20 cellular contexts compared by ENCODE assay signal in genomic region chr2:120465012-120465700, GRCh38.
DNase-seq lines count a peak whose midpoint lies in the region; ATAC-seq, FAIRE-seq and TF ChIP-seq lines count a peak whose summit lies in the region.
"Had no signal": no experiment of that assay in that cellular context is flagged by ENCODE, and none has a peak within 500 bp of the region (broad histone marks: within the 10 kb centered on the region; RNA-seq: fewer than 3 reads in every experiment).

No MANE protein-coding gene starts in this region.

- H3K4me3 Mint-ChIP-seq in stimulated activated naive CD8-positive, alpha-beta T cell treated with anti-CD3 and anti-CD28 coated beads, Interleukin-15, amount 100 ng/mL, for 72 hours = no peak overlapping the region
- H3K4me3 Mint-ChIP-seq: CD8-positive, alpha-beta T cell had no signal

- peaks cover 9% of the 10 kb centered on the region for H3K27me3 Mint-ChIP-seq in stimulated activated naive CD8-positive, alpha-beta T cell treated with anti-CD3 and anti-CD28 coated beads, Interleukin-15, amount 100 ng/mL, for 72 hours

- H3K27me3 ChIP-seq in smooth muscle cell (ENCODE audit: low read depth) = no peaks in the 10 kb centered on the region
- H3K27me3 ChIP-seq: BLaER1 had no signal

- ATAC-seq in stimulated activated naive CD8-positive, alpha-beta T cell treated with anti-CD3 and anti-CD28 coated beads, Interleukin-15, amount 100 ng/mL, for 72 hours = no peak
- ATAC-seq in HG02970 (IDR thresholded peaks at IDR 0.05; ENCODE audit: low FRiP score, unreplicated experiment) (no peak), HG03469 (IDR thresholded peaks at IDR 0.05; ENCODE audit: unreplicated experiment) (no peak), HG03520 (IDR thresholded peaks at IDR 0.05; ENCODE audit: unreplicated experiment) (no peak)
- ATAC-seq: CD8-positive, alpha-beta T cell; Panc1; Right ventricle myocardium inferior had no signal

- H3K4me1 Mint-ChIP-seq in stimulated activated naive CD8-positive, alpha-beta T cell treated with anti-CD3 and anti-CD28 coated beads, Interleukin-15, amount 100 ng/mL, for 72 hours = no peaks in the 10 kb centered on the region

- FAIRE-seq in kidney (lab: Jason Lieb, UNC) = no peak
- FAIRE-seq: D721Med, GM12891, HTR-8/SVneo had no signal

- H4K20me1 ChIP-seq in smooth muscle cell (ENCODE audit: low read depth) = no peaks in the 10 kb centered on the region
- H4K20me1 ChIP-seq: BLaER1 had no signal

- TF ChIP-seq CTCF in kidney (IDR thresholded peaks at IDR 0.05; ENCODE audit: borderline replicate concordance, extremely low read depth, insufficient read depth) (no peak), smooth muscle cell (IDR thresholded peaks at IDR 0.05; ENCODE audit: borderline replicate concordance, insufficient read depth, poor library complexity, severe bottlenecking) (no peak)

- no peaks in the 10 kb centered on the region for H3K9me3 Mint-ChIP-seq in stimulated activated naive CD8-positive, alpha-beta T cell treated with anti-CD3 and anti-CD28 coated beads, Interleukin-15, amount 100 ng/mL, for 72 hours
- H3K9me3 Mint-ChIP-seq: CD8-positive, alpha-beta T cell had no signal

- H3K4me2 ChIP-seq in smooth muscle cell = peak overlapping the region; percentile 38
- H3K4me2 ChIP-seq: BLaER1 had no signal

- intact Hi-C loops in kidney (cut with DNase I) = no loop called here

- no peak overlapping the region for H3K27ac Mint-ChIP-seq in stimulated activated naive CD8-positive, alpha-beta T cell treated with anti-CD3 and anti-CD28 coated beads, Interleukin-15, amount 100 ng/mL, for 72 hours
- H3K27ac Mint-ChIP-seq: CD8-positive, alpha-beta T cell had no signal

- H3K27ac ChIP-seq in kidney (ENCODE audit: low read depth in 2 of 2, low read length in 2 of 2) = no peak overlapping the region
- peak overlapping the region; percentile 52 for H3K27ac ChIP-seq in smooth muscle cell (ENCODE audit: low read depth)
- H3K27ac ChIP-seq: BLaER1, HL-60 had no signal

- H3K9me3 ChIP-seq in kidney (ENCODE audit: control insufficient read depth in 1 of 2, low read length in 2 of 2) = no peaks in the 10 kb centered on the region
- H3K9me3 ChIP-seq in smooth muscle cell (replicated peaks; ENCODE audit: low read depth) = no peaks in the 10 kb centered on the region

- no peaks in the 10 kb centered on the region for H3F3A ChIP-seq in smooth muscle cell (ENCODE audit: low read depth)

- no peak overlapping the region for H2AFZ ChIP-seq in smooth muscle cell (ENCODE audit: low read depth)

- no peaks in the 10 kb centered on the region for H3K79me2 ChIP-seq in smooth muscle cell (ENCODE audit: low read depth)

- WGBS in smooth muscle cell (ENCODE audit: low lambda C conversion rate) = 87% methylated on average over 11 of the region's 11 CpGs

- peak; percentile 14 for DNase-seq in EH (ENCODE audit: low read depth)
- peak; percentile 66 for DNase-seq in amniotic epithelial cell (ENCODE audit: low read depth)
- peak; percentile 22 for DNase-seq in kidney
- DNase-seq in smooth muscle cell (lab: John Stamatoyannopoulos, UW; ENCODE audit: unreplicated experiment) = no peak
- no peak for DNase-seq in stimulated activated naive CD8-positive, alpha-beta T cell treated with anti-CD3 and anti-CD28 coated beads, Interleukin-15, amount 100 ng/mL, for 72 hours
- DNase-seq: CD8-positive, alpha-beta T cell; DND-41; GF-D8; KBM-7; NCI-H446 treated with DMSO at 0.1 percent for 48 hours had no signal

- H3K9ac ChIP-seq in kidney (ENCODE audit: low read length in 2 of 2) (no peak overlapping the region), smooth muscle cell (ENCODE audit: low read depth) (no peak overlapping the region)
- H3K9ac ChIP-seq: BLaER1 had no signal

- H3K36me3 ChIP-seq in kidney (ENCODE audit: control insufficient read depth in 1 of 2, insufficient read depth in 2 of 2, low read length in 2 of 2) (no peaks in the 10 kb centered on the region), smooth muscle cell (ENCODE audit: low read depth) (no peaks in the 10 kb centered on the region)
- H3K36me3 ChIP-seq: BLaER1 had no signal

- H3K4me3 ChIP-seq in kidney (ENCODE audit: low read length in 2 of 2) (no peak overlapping the region), smooth muscle cell (no peak overlapping the region)
- H3K4me3 ChIP-seq: BLaER1 had no signal

- H3K4me1 ChIP-seq in kidney (ENCODE audit: control insufficient read depth in 1 of 2, insufficient read depth in 1 of 2, low read depth in 1 of 2, low read length in 2 of 2) (no peaks in the 10 kb centered on the region), smooth muscle cell (ENCODE audit: low read depth) (peaks cover 7% of the 10 kb centered on the region)

Comparison
In these comparisons a context has a peak if more than half of its experiments do, and no peak if none do; other contexts are left out.
1. DNase-seq: peak in EH (single experiment), amniotic epithelial cell (single experiment) and kidney (single experiment); none in smooth muscle cell (single experiment) and stimulated activated naive CD8-positive, alpha-beta T cell treated with anti-CD3 and anti-CD28 coated beads, Interleukin-15, amount 100 ng/mL, for 72 hours (0 of 2).